ENCODE assay signal across 8 cellular contexts in genomic region chrX:130170752-130171445, GRCh38. TPM values are rescaled to one million over a fixed set of nuclear protein-coding genes. Genes with fewer than 3 reads are reported as not detected.
A peak's percentile ranks its signal among the peaks of the same experiment; 100 is the strongest.
DNase-seq lines count a peak whose midpoint lies in the region; ATAC-seq lines count a peak whose summit lies in the region.

No MANE protein-coding gene starts in this region.

- H3K4me3 ChIP-seq in duodenal mucosa (ENCODE audit: low read depth in 1 of 2, low read length in 2 of 2), result peak overlapping the region; percentile 62 to 66
- H3K4me3 ChIP-seq in mesendoderm (ENCODE audit: low read length), result no peak overlapping the region

- H3K9me3 Mint-ChIP-seq in activated CD4-positive, alpha-beta T cell treated with anti-CD3 and anti-CD28 coated beads, Interleukin-2, amount 10 ng/mL, durations not matched to agents 7 days and 5 days, result no peaks in the 10 kb centered on the region

- peak overlapping the region; percentile 92 for H3K27ac Mint-ChIP-seq in activated CD4-positive, alpha-beta T cell treated with anti-CD3 and anti-CD28 coated beads, Interleukin-2, amount 10 ng/mL, durations not matched to agents 7 days and 5 days

- no peak overlapping the region for H3K27ac ChIP-seq in duodenal mucosa (ENCODE audit: low read depth, low read length)
- H3K27ac ChIP-seq in mesendoderm (ENCODE audit: low read depth, low read length), result no peak overlapping the region

- peaks cover 7% of the 10 kb centered on the region for H3K36me3 Mint-ChIP-seq in activated CD4-positive, alpha-beta T cell treated with anti-CD3 and anti-CD28 coated beads, Interleukin-2, amount 10 ng/mL, durations not matched to agents 7 days and 5 days (ENCODE audit: low read depth)

- H2BK5ac ChIP-seq in mesendoderm (ENCODE audit: low read length), result no peak overlapping the region

- no peak overlapping the region for H4K8ac ChIP-seq in mesendoderm (ENCODE audit: low read depth, low read length)

- no peaks in the 10 kb centered on the region for H3K79me2 ChIP-seq in mesendoderm (ENCODE audit: control insufficient read depth, insufficient read depth, low read length)

- H3K9ac ChIP-seq in duodenal mucosa (ENCODE audit: low read depth in 1 of 2, low read length in 2 of 2) (no peak overlapping the region), mesendoderm (ENCODE audit: low read length) (no peak overlapping the region)

- peak overlapping the region; percentile 87 for H3K4me3 Mint-ChIP-seq in activated CD4-positive, alpha-beta T cell treated with anti-CD3 and anti-CD28 coated beads, Interleukin-2, amount 10 ng/mL, durations not matched to agents 7 days and 5 days

- POLR2A ChIA-PET in activated CD4-positive, alpha-beta T cell treated with anti-CD3 and anti-CD28 coated beads, Interleukin-2, amount 10 ng/mL, durations not matched to agents 7 days and 5 days (lab: Charles Lee), result no interaction called here

- H3K4me1 Mint-ChIP-seq in activated CD4-positive, alpha-beta T cell treated with anti-CD3 and anti-CD28 coated beads, Interleukin-2, amount 10 ng/mL, durations not matched to agents 7 days and 5 days, result peaks cover 46% of the 10 kb centered on the region

- H3K36me3 ChIP-seq in duodenal mucosa (ENCODE audit: control insufficient read depth in 1 of 2, insufficient read depth in 2 of 2, low read length in 2 of 2) (no peaks in the 10 kb centered on the region), mesendoderm (ENCODE audit: control insufficient read depth, insufficient read depth, low read length) (no peaks in the 10 kb centered on the region)

- H3K4me2 ChIP-seq in mesendoderm (ENCODE audit: low read length), result peak overlapping the region; percentile 56

- DNase-seq in 8988T (peak; percentile 61), NCI-H2196 treated with DMSO at 0.1 percent for 48 hours (lab: John Stamatoyannopoulos, UW; ENCODE audit: unreplicated experiment) (peak; percentile 53), mesendoderm (peak; percentile 48)
- DNase-seq in activated CD4-positive, alpha-beta T cell treated with anti-CD3 and anti-CD28 coated beads, Interleukin-2, amount 10 ng/mL, durations not matched to agents 7 days and 5 days, result peak; percentile 69
- peak; percentile 24 for DNase-seq in stimulated activated CD8-positive, alpha-beta memory T cell treated with anti-CD3 and anti-CD28 coated beads, Interleukin-7, amount 100 ng/mL, for 24 hours (ENCODE audit: low read depth)

- H3K4me1 ChIP-seq in duodenal mucosa (ENCODE audit: control insufficient read depth in 1 of 2, insufficient read depth in 2 of 2, low read length in 2 of 2) (peaks cover 12 to 13% of the 10 kb centered on the region in 2 donors), mesendoderm (ENCODE audit: control insufficient read depth, low read depth, low read length) (no peaks in the 10 kb centered on the region)

- CTCF ChIA-PET in activated CD4-positive, alpha-beta T cell treated with anti-CD3 and anti-CD28 coated beads, Interleukin-2, amount 10 ng/mL, durations not matched to agents 7 days and 5 days (lab: Charles Lee), result interaction anchor here (0.7 to 2.0 kb wide), 8 partner anchors 10 to 91 kb away, joined by 3 to 5 read pairs (median 4); no protein-coding TSS in a partner anchor

- ATAC-seq in GM18517 (IDR thresholded peaks at IDR 0.05; ENCODE audit: unreplicated experiment), result peak; percentile 60
- ATAC-seq in HG03039 (IDR thresholded peaks at IDR 0.05; ENCODE audit: unreplicated experiment), result peak; percentile 72

- no peak overlapping the region for H3K4ac ChIP-seq in mesendoderm (ENCODE audit: low read depth, low read length)

- no peak overlapping the region for H4K5ac ChIP-seq in mesendoderm (ENCODE audit: low read length)

- H2BK15ac ChIP-seq in mesendoderm (replicated peaks; ENCODE audit: low read depth), result no peak overlapping the region

- H2AK5ac ChIP-seq in mesendoderm (ENCODE audit: low read length), result no peak overlapping the region

- H3K27me3 ChIP-seq in duodenal mucosa (ENCODE audit: control insufficient read depth in 1 of 2, insufficient read depth in 2 of 2, low read length in 2 of 2), result no peaks in the 10 kb centered on the region
- peaks cover 2% of the 10 kb centered on the region for H3K27me3 ChIP-seq in mesendoderm (ENCODE audit: insufficient read depth, low read length, poor library complexity)

- no peaks in the 10 kb centered on the region for H3K79me1 ChIP-seq in mesendoderm (ENCODE audit: low read length)

- no peak overlapping the region for H2BK120ac ChIP-seq in mesendoderm (ENCODE audit: low read depth, low read length)

- H3K56ac ChIP-seq in mesendoderm (ENCODE audit: low read length), result peak overlapping the region; percentile 25

- H3K18ac ChIP-seq in mesendoderm (ENCODE audit: low read length), result no peak overlapping the region

- H3K9me3 ChIP-seq in duodenal mucosa (ENCODE audit: control insufficient read depth in 1 of 2, low read length in 2 of 2), result no peaks in the 10 kb centered on the region

- H3K23ac ChIP-seq in mesendoderm (ENCODE audit: low read length), result no peak overlapping the region

- H3K27me3 Mint-ChIP-seq in activated CD4-positive, alpha-beta T cell treated with anti-CD3 and anti-CD28 coated beads, Interleukin-2, amount 10 ng/mL, durations not matched to agents 7 days and 5 days, result no peaks in the 10 kb centered on the region

- no CpG with 5 or more reads among the region's 36 CpGs for WGBS in mesendoderm (ENCODE audit: extremely low coverage, insufficient coverage, low lambda C conversion rate)

RNA-seq across cellular contexts. Expression of gene RAB33A, which starts 0.9 kb away (rescaled TPM):
- 10 to 100 TPM; 20.8 to 21.2 TPM for total RNA-seq in activated CD4-positive, alpha-beta T cell treated with anti-CD3 and anti-CD28 coated beads, Interleukin-2, amount 10 ng/mL, durations not matched to agents 7 days and 5 days
- 0.63 TPM for polyA plus RNA-seq in mesendoderm (2013, experiment 1 of 2)
- 0.57 TPM for polyA plus RNA-seq in mesendoderm (2013, experiment 2 of 2)

RNA-seq across cellular contexts. Expression of gene AIFM1, which starts 5.3 kb away (rescaled TPM):
- 10 to 100 TPM; 32.3 to 40.3 TPM for total RNA-seq in activated CD4-positive, alpha-beta T cell treated with anti-CD3 and anti-CD28 coated beads, Interleukin-2, amount 10 ng/mL, durations not matched to agents 7 days and 5 days
- 28.8 TPM for polyA plus RNA-seq in mesendoderm (2013, experiment 1 of 2)
- 29.6 TPM for polyA plus RNA-seq in mesendoderm (2013, experiment 2 of 2)
